In genomic region chr10:106898441-106898840, GRCh38 we compare ENCODE assay signal across 26 cellular contexts.
DNase-seq lines count a peak whose midpoint lies in the region; ATAC-seq and TF ChIP-seq lines count a peak whose summit lies in the region.
"Had no signal": no experiment of that assay in that cellular context is flagged by ENCODE, and none has a peak within 500 bp of the region (broad histone marks: within the 10 kb centered on the region; RNA-seq: fewer than 3 reads in every experiment).

No MANE protein-coding gene starts in this region.

- H3K4me3 ChIP-seq in left ventricle myocardium inferior (no peak overlapping the region), testis (no peak overlapping the region)
- H3K4me3 ChIP-seq: GM12878, Peyer's patch had no signal

- H3K27me3 ChIP-seq in left ventricle myocardium inferior (ENCODE audit: low read depth) (no peaks in the 10 kb centered on the region), testis (no peaks in the 10 kb centered on the region)
- H3K27me3 ChIP-seq: BE2C, Peyer's patch had no signal

- ATAC-seq in GM18873 (IDR thresholded peaks at IDR 0.05; ENCODE audit: low FRiP score, unreplicated experiment), result no peak
- ATAC-seq: GM12878 had no signal

- H3K4me1 ChIP-seq in left ventricle myocardium inferior, result no peaks in the 10 kb centered on the region
- H3K4me1 ChIP-seq in testis, result no peaks in the 10 kb centered on the region

- no peak for DNase-seq in left ventricle myocardium inferior
- DNase-seq in cardiac septum (ENCODE audit: low spot score), result no peak
- peak; percentile 17 for DNase-seq in putamen (ENCODE audit: low spot score)
- DNase-seq in testis, result peak; percentile 20
- DNase-seq in NOMO-1 (lab: John Stamatoyannopoulos, UW; ENCODE audit: unreplicated experiment in 2 of 2), result no peak
- no peak for DNase-seq in OCI-M2 (lab: John Stamatoyannopoulos, UW; ENCODE audit: unreplicated experiment)
- no peak for DNase-seq in NCI-H226
- DNase-seq: 8988T; ACHN; BE2C; CD8-positive, alpha-beta memory T cell; DMS 273 treated with DMSO at 0.1 percent for 48 hours; DMS79; EL; GDM1; NCI-H1092; NCI-H1417 treated with DMSO at 0.1 percent for 48 hours; NCI-H1694 treated with DMSO at 0.1 percent for 48 hours; NCI-H2081; NCI-H2227 treated with DMSO at 0.1 percent for 48 hours; NCI-H510A; SHP77 treated with DMSO at 0.1 percent for 48 hours had no signal

- no peak for TF ChIP-seq POLR2A in testis (IDR thresholded peaks at IDR 0.05)

- intact Hi-C loops in left ventricle myocardium inferior (cut with micrococcal nuclease), result no loop called here
- intact Hi-C loops in cardiac septum (cut with DNase I), result no loop called here
- intact Hi-C loops in testis (cut with DNase I; ENCODE audit: low total_unique reads), result no loop called here

- H3K27ac ChIP-seq in left ventricle myocardium inferior (replicated peaks) (peak overlapping the region; percentile 22), testis (no peak overlapping the region)
- H3K27ac ChIP-seq: HL-60 had no signal

- H3K9me3 ChIP-seq in left ventricle myocardium inferior (replicated peaks) (peaks cover 6% of the 10 kb centered on the region), testis (no peaks in the 10 kb centered on the region)
- H3K9me3 ChIP-seq: BE2C, Peyer's patch had no signal

- H3K36me3 ChIP-seq in left ventricle myocardium inferior (no peaks in the 10 kb centered on the region), testis (ENCODE audit: low read depth, missing control alignments) (no peaks in the 10 kb centered on the region)
- H3K36me3 ChIP-seq: BE2C, Peyer's patch had no signal

- TF ChIP-seq CTCF in left ventricle myocardium inferior (IDR thresholded peaks at IDR 0.05; ENCODE audit: borderline replicate concordance) (no peak), testis (IDR thresholded peaks at IDR 0.05) (no peak)

- 73% methylated on average over 4 of the region's 4 CpGs for WGBS in testis, 2 donors

Comparison
In these comparisons a context has a peak if more than half of its experiments do, and no peak if none do; other contexts are left out.
1. DNase-seq: peak in putamen (single experiment) and testis (single experiment); none in left ventricle myocardium inferior (single experiment), cardiac septum (single experiment), NOMO-1 (0 of 2), OCI-M2 (single experiment) and NCI-H226 (single experiment).